In the genomic region with DNA sequence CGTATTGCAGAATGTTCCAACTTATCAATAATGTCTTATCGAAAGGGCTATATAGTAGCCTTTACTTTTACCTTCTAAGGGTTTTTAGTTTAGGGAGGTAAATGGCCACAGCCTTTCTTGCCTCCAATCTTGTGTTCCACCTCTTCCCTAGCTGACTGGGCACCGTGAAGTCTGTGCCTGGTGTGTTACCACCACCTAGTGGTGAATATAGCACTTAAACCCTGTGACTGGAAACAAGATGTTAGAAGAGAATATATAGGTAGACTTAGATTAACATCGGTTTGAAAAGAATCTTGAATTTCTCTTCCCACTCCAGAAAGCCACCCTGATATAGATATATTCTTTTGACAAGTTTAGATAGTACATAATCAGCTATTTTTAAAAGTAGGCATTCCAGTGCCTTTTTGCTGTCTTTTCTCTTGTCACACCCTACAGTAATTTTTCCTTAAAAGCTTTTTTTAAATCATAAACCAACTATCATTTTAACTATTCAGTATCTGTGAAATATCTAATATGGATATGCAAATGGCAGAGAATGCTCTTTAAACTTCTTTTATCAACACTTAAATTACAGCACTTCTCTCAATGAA, we compare ENCODE assay signal across 8 cellular contexts. TPM values are rescaled to one million over a fixed set of nuclear protein-coding genes. Genes with fewer than 3 reads are reported as not detected.
DNase-seq lines count a peak whose midpoint lies in the region; ATAC-seq, FAIRE-seq and TF ChIP-seq lines count a peak whose summit lies in the region.

No MANE protein-coding gene starts in this region.

- H3K27me3 ChIP-seq in PC-9 (ENCODE audit: insufficient read depth, low read depth) (no peaks in the 10 kb centered on the region), parathyroid adenoma (ENCODE audit: control insufficient read depth, insufficient read depth, low read length) (no peaks in the 10 kb centered on the region)

- H3K36me3 ChIP-seq in PC-9 (ENCODE audit: low read depth) (no peaks in the 10 kb centered on the region), parathyroid adenoma (ENCODE audit: control insufficient read depth, insufficient read depth, low read length) (no peaks in the 10 kb centered on the region)

- H4K20me1 ChIP-seq in PC-9 (ENCODE audit: insufficient read depth), result no peaks in the 10 kb centered on the region

- intact Hi-C loops in PC-9 (cut with micrococcal nuclease; ENCODE audit: unreplicated experiment), result loop anchor here (1.0 to 5.0 kb wide), 6 partner anchors 58 to 1312 kb away; partner anchors contain the start of gene METAP1

- no peak overlapping the region for H3K9ac ChIP-seq in parathyroid adenoma

- ATAC-seq in GM21360 (IDR thresholded peaks at IDR 0.05; ENCODE audit: unreplicated experiment) (peak; percentile 88), HG03571 (IDR thresholded peaks at IDR 0.05; ENCODE audit: unreplicated experiment) (peak; percentile 96)

- DNase-seq in EH (ENCODE audit: low read depth) (peak; percentile 73), PC-9 (peak; percentile 44 to 63), frontal cortex (ENCODE audit: low spot score in 2 of 2) (peak; percentile 28 to 54), 8988T (no peak)
- DNase-seq in activated effector memory CD4-positive, alpha-beta T cell treated with Interleukin-2 at 50 U/mL for 16 hours, result peak; percentile 13

- H3K79me2 ChIP-seq in PC-9 (ENCODE audit: low read depth), result no peaks in the 10 kb centered on the region
- H3K79me2 ChIP-seq in parathyroid adenoma, result no peaks in the 10 kb centered on the region

- POLR2A ChIA-PET in PC-9 (lab: Charles Lee; ENCODE audit: unreplicated experiment), result no interaction called here

- H2AFZ ChIP-seq in PC-9, result no peak overlapping the region
- no peak overlapping the region for H2AFZ ChIP-seq in parathyroid adenoma

- peaks cover 14% of the 10 kb centered on the region for H3K4me1 ChIP-seq in PC-9 (replicated peaks; ENCODE audit: insufficient read depth)
- H3K4me1 ChIP-seq in parathyroid adenoma, result no peaks in the 10 kb centered on the region

- peak; percentile 66 for FAIRE-seq in frontal cortex (lab: Jason Lieb, UNC)

- CTCF ChIA-PET in PC-9 (lab: Charles Lee), result interaction anchor here (0.5 to 2.1 kb wide), 3 partner anchors 52 to 407 kb away, joined by 3 to 10 read pairs (median 4); no protein-coding TSS in a partner anchor

- H3K27ac ChIP-seq in PC-9 (no peak overlapping the region), parathyroid adenoma (no peak overlapping the region)

- no TSS peak for BruUV-seq in PC-9 (replicated peaks; lab: Mats Ljungman, UMichigan)

- peak; percentile 91 for TF ChIP-seq CTCF in PC-9 (conservative IDR thresholded peaks at IDR 0.05)
- peak; percentile 38 for TF ChIP-seq CTCF in parathyroid adenoma (IDR thresholded peaks at IDR 0.05)

- H3K9me3 ChIP-seq in PC-9 (ENCODE audit: insufficient read depth, low read depth), result no peaks in the 10 kb centered on the region
- no peaks in the 10 kb centered on the region for H3K9me3 ChIP-seq in parathyroid adenoma (ENCODE audit: control insufficient read depth, low read length)

- no peak overlapping the region for H3K4me3 ChIP-seq in PC-9
- H3K4me3 ChIP-seq in parathyroid adenoma (ENCODE audit: low read depth, low read length), result no peak overlapping the region

- H3K4me2 ChIP-seq in PC-9, result no peak overlapping the region
- no peak overlapping the region for H3K4me2 ChIP-seq in parathyroid adenoma (ENCODE audit: low read length)

- H3K9me2 ChIP-seq in PC-9 (ENCODE audit: insufficient read depth), result no peaks in the 10 kb centered on the region

- peaks cover 6% of the 10 kb centered on the region; the same call in 1 of the 2 replicates for H3F3A ChIP-seq in PC-9 (ENCODE audit: insufficient read depth, low read depth)

RNA-seq across cellular contexts. Expression of gene ADH7, which starts 27.8 kb away (rescaled TPM):
- total RNA-seq in PC-9 (2021), result not detected in 2 replicates
- total RNA-seq in frontal cortex, result not detected

RNA-seq across cellular contexts. Expression of gene C4orf17, which starts 47.9 kb away (rescaled TPM):
- total RNA-seq in PC-9 (2021), result not detected in 2 replicates
- total RNA-seq in frontal cortex, result not detected
